Comparison of ENCODE assay signal across 17 cellular contexts in genomic region chr17:78790552-78790951, GRCh38. TPM values are rescaled to one million over a fixed set of nuclear protein-coding genes. Genes with fewer than 3 reads are reported as not detected.
DNase-seq lines count a peak whose midpoint lies in the region; ATAC-seq, FAIRE-seq and TF ChIP-seq lines count a peak whose summit lies in the region.
"Had no signal": no experiment of that assay in that cellular context is flagged by ENCODE, and none has a peak within 500 bp of the region (broad histone marks: within the 10 kb centered on the region; RNA-seq: fewer than 3 reads in every experiment).

No MANE protein-coding gene starts in this region.

- H3K9me3 ChIP-seq in CD8-positive, alpha-beta T cell (ENCODE audit: low read length): no peaks in the 10 kb centered on the region
- no peaks in the 10 kb centered on the region for H3K9me3 ChIP-seq in T-helper 17 cell (ENCODE audit: control insufficient read depth, low read length, poor library complexity, severe bottlenecking)
- H3K9me3 ChIP-seq: HAP-1 had no signal

- POLR2A ChIA-PET in CD8-positive, alpha-beta T cell (lab: Charles Lee): interaction anchor here (1.2 to 1.8 kb wide), 4 partner anchors 25 to 51 kb away, joined by 4 to 6 read pairs (median 6); no protein-coding TSS in a partner anchor

- no peak for FAIRE-seq in GM19239 (lab: Jason Lieb, UNC)
- FAIRE-seq: G401.6 had no signal

- H3K9me3 Mint-ChIP-seq in CD8-positive, alpha-beta T cell: no peaks in the 10 kb centered on the region
- H3K9me3 Mint-ChIP-seq in endothelial cell (ENCODE audit: unreplicated experiment): no peaks in the 10 kb centered on the region
- H3K9me3 Mint-ChIP-seq: activated CD4-positive, alpha-beta T cell treated with anti-CD3 and anti-CD28 coated beads, Interleukin-2, amount 10 ng/mL, durations not matched to agents 24 days and 14 days had no signal

- peak overlapping the region; percentile 22 for H3K4me3 Mint-ChIP-seq in CD8-positive, alpha-beta T cell
- no peak overlapping the region for H3K4me3 Mint-ChIP-seq in T-helper 17 cell
- H3K4me3 Mint-ChIP-seq in endothelial cell (ENCODE audit: unreplicated experiment): no peak overlapping the region
- H3K4me3 Mint-ChIP-seq: activated CD4-positive, alpha-beta T cell treated with anti-CD3 and anti-CD28 coated beads, Interleukin-2, amount 10 ng/mL, durations not matched to agents 24 days and 14 days had no signal

- CTCF ChIA-PET in CD8-positive, alpha-beta T cell (lab: Charles Lee): interaction anchor here (0.8 to 8.1 kb wide), 5 partner anchors 8 to 81 kb away, joined by 3 to 61 read pairs (median 5); no protein-coding TSS in a partner anchor

- peak overlapping the region; percentile 89 for H3K27ac Mint-ChIP-seq in CD8-positive, alpha-beta T cell
- H3K27ac Mint-ChIP-seq in T-helper 17 cell (peak overlapping the region; percentile 91), endothelial cell (ENCODE audit: unreplicated experiment) (no peak overlapping the region)

- peak overlapping the region; percentile 20 for H3K4me3 ChIP-seq in CD8-positive, alpha-beta T cell (ENCODE audit: low read depth, low read length)
- H3K4me3 ChIP-seq in retinal pigment epithelial cell (ENCODE audit: low read length): no peak overlapping the region
- H3K4me3 ChIP-seq: HAP-1 had no signal

- intact Hi-C loops in CD8-positive, alpha-beta T cell (cut with DNase I, micrococcal nuclease): no loop called here

- TF ChIP-seq CTCF in CD8-positive, alpha-beta T cell (IDR thresholded peaks at IDR 0.05): no peak
- TF ChIP-seq CTCF in retinal pigment epithelial cell (conservative IDR thresholded peaks at IDR 0.05; ENCODE audit: low read depth, low read length): no peak
- no peak for TF ChIP-seq CTCF in endothelial cell (IDR thresholded peaks at IDR 0.05; ENCODE audit: unreplicated experiment)

- H3K27me3 Mint-ChIP-seq in CD8-positive, alpha-beta T cell (ENCODE audit: low read depth): no peaks in the 10 kb centered on the region
- H3K27me3 Mint-ChIP-seq in T-helper 17 cell: no peaks in the 10 kb centered on the region
- H3K27me3 Mint-ChIP-seq in endothelial cell (ENCODE audit: unreplicated experiment): no peaks in the 10 kb centered on the region
- H3K27me3 Mint-ChIP-seq: activated CD4-positive, alpha-beta T cell treated with anti-CD3 and anti-CD28 coated beads, Interleukin-2, amount 10 ng/mL, durations not matched to agents 24 days and 14 days had no signal

- no peak for DNase-seq in CD8-positive, alpha-beta T cell
- no peak for DNase-seq in T-helper 17 cell
- no peak for DNase-seq in epithelial cell of prostate (ENCODE audit: low read depth, low spot score)
- DNase-seq in retinal pigment epithelial cell (ENCODE audit: low read depth): peak; percentile 68
- no peak for DNase-seq in endothelial cell (ENCODE audit: low spot score)
- DNase-seq in DMS153 treated with DMSO at 0.1 percent for 48 hours (lab: John Stamatoyannopoulos, UW; ENCODE audit: unreplicated experiment): no peak
- DNase-seq in GM19239 (ENCODE audit: insufficient read length, low spot score): no peak
- no peak for DNase-seq in activated CD4-positive, alpha-beta T cell treated with anti-CD3 and anti-CD28 coated beads for 48 hours
- DNase-seq: activated CD4-positive, alpha-beta T cell treated with anti-CD3 and anti-CD28 coated beads, Interleukin-2, amount 10 ng/mL, durations not matched to agents 24 days and 14 days; activated gamma-delta T cell treated with Interleukin-2 at 50 U/mL for 16 hours; C1 segment of cervical spinal cord; dermis blood vessel endothelial cell; islet precursor cell; OCI-M1; stimulated activated naive CD4-positive, alpha-beta T cell treated with Interleukin-2 at 50 U/mL for 16 hours had no signal

- peaks cover 66% of the 10 kb centered on the region for H3K4me1 ChIP-seq in CD8-positive, alpha-beta T cell (ENCODE audit: insufficient read depth, low read length)
- H3K4me1 ChIP-seq: HAP-1 had no signal

- no peaks in the 10 kb centered on the region for H3K27me3 ChIP-seq in CD8-positive, alpha-beta T cell (ENCODE audit: insufficient read depth, low read length)

- no peak for ATAC-seq in CD8-positive, alpha-beta T cell
- no peak for ATAC-seq in T-helper 17 cell

- H3K36me3 Mint-ChIP-seq in CD8-positive, alpha-beta T cell: peaks cover 47% of the 10 kb centered on the region
- H3K36me3 Mint-ChIP-seq in T-helper 17 cell (ENCODE audit: low read depth) (peaks cover 13% of the 10 kb centered on the region), endothelial cell (ENCODE audit: low read depth, unreplicated experiment) (peaks cover 28% of the 10 kb centered on the region)

- H3K36me3 ChIP-seq in CD8-positive, alpha-beta T cell (ENCODE audit: insufficient read depth, low read length): peaks cover 13% of the 10 kb centered on the region

- peaks cover 58% of the 10 kb centered on the region for H3K4me1 Mint-ChIP-seq in CD8-positive, alpha-beta T cell (ENCODE audit: low read depth)
- H3K4me1 Mint-ChIP-seq in T-helper 17 cell: peaks cover 46% of the 10 kb centered on the region
- peaks cover 6% of the 10 kb centered on the region for H3K4me1 Mint-ChIP-seq in endothelial cell (ENCODE audit: unreplicated experiment)

- peak overlapping the region; percentile 55 for H3K27ac ChIP-seq in CD8-positive, alpha-beta T cell (ENCODE audit: low read depth, low read length)
- H3K27ac ChIP-seq in epithelial cell of prostate: peak overlapping the region; percentile 66

RNA-seq across cellular contexts. Expression of gene CYTH1, which starts 8.5 kb away (rescaled TPM):
- 100 to 1,000 TPM; 475 to 490 TPM for total RNA-seq in CD8-positive, alpha-beta T cell
- total RNA-seq in T-helper 17 cell (100 to 1,000 TPM; 462 to 497 TPM), endothelial cell (ENCODE audit: unreplicated experiment) (73.3 TPM)

RNA-seq across cellular contexts. Expression of gene USP36, which starts 50.1 kb away (rescaled TPM):
- total RNA-seq in CD8-positive, alpha-beta T cell: 100 to 1,000 TPM; 755 to 805 TPM
- 100 to 1,000 TPM; 418 to 474 TPM for total RNA-seq in T-helper 17 cell
- total RNA-seq in endothelial cell (ENCODE audit: unreplicated experiment): 56.7 TPM
